Comparison of ENCODE assay signal across 8 cellular contexts in genomic region chr4:170027181-170027829, GRCh38. TPM values are rescaled to one million over a fixed set of nuclear protein-coding genes. Genes with fewer than 3 reads are reported as not detected.
DNase-seq lines count a peak whose midpoint lies in the region; ATAC-seq and TF ChIP-seq lines count a peak whose summit lies in the region.

No MANE protein-coding gene starts in this region.

- peak overlapping the region; percentile 90 for H3K4me3 ChIP-seq in fibroblast of the aortic adventitia (ENCODE audit: low read depth, low read length)

- peak overlapping the region; percentile 87 for H3K27ac ChIP-seq in RWPE1

- no peak for TF ChIP-seq CTCF in RWPE1 (conservative IDR thresholded peaks at IDR 0.05; ENCODE audit: low read depth)
- no peak for TF ChIP-seq CTCF in fibroblast of the aortic adventitia (IDR thresholded peaks at IDR 0.05; ENCODE audit: insufficient read depth, low read length)

- ATAC-seq in GM21786 (IDR thresholded peaks at IDR 0.05; ENCODE audit: unreplicated experiment): peak; percentile 67
- peak; percentile 56 to 70 for ATAC-seq in naive thymus-derived CD8-positive, alpha-beta T cell
- peak; percentile 75 for ATAC-seq in stimulated activated effector memory CD8-positive, alpha-beta T cell treated with anti-CD3 and anti-CD28 coated beads, Interleukin-12 subunit alpha, Interleukin-12 subunit beta, amount 100 ng/mL, for 72 hours

- peak; percentile 96 for DNase-seq in DMS53 (lab: John Stamatoyannopoulos, UW)
- DNase-seq in KBM-7: peak; percentile 94
- peak; percentile 93 for DNase-seq in RWPE1 (ENCODE audit: low spot score)
- DNase-seq in activated effector memory CD4-positive, alpha-beta T cell treated with anti-CD3 and anti-CD28 coated beads, Interleukin-2, amount 50 U/mL, for 16 hours: peak; percentile 95
- peak; percentile 99 for DNase-seq in fibroblast of the aortic adventitia (ENCODE audit: low read depth)
- peak; percentile 78 to 96 (median 86) for DNase-seq in naive thymus-derived CD8-positive, alpha-beta T cell
- DNase-seq in stimulated activated effector memory CD8-positive, alpha-beta T cell treated with anti-CD3 and anti-CD28 coated beads, Interleukin-12 subunit alpha, Interleukin-12 subunit beta, amount 100 ng/mL, for 72 hours (ENCODE audit: low spot score in 2 of 2): peak; percentile 82 to 94

- peaks cover 5 to 15% (median 10%) of the 10 kb centered on the region in 5 donors for H3K27me3 Mint-ChIP-seq in naive thymus-derived CD8-positive, alpha-beta T cell

- peak overlapping the region; percentile 83 to 96 (median 93) for H3K4me3 Mint-ChIP-seq in naive thymus-derived CD8-positive, alpha-beta T cell
- peak overlapping the region; percentile 83 for H3K4me3 Mint-ChIP-seq in stimulated activated effector memory CD8-positive, alpha-beta T cell treated with anti-CD3 and anti-CD28 coated beads, Interleukin-12 subunit alpha, Interleukin-12 subunit beta, amount 100 ng/mL, for 72 hours

- POLR2A ChIA-PET in RWPE1 (lab: Yijun Ruan, JAX; ENCODE audit: low non-redundant PET): no interaction called here
- POLR2A ChIA-PET in naive thymus-derived CD8-positive, alpha-beta T cell (lab: Charles Lee): interaction anchor here (0.5 to 1.6 kb wide), 7 partner anchors 296 to 1547 kb away, joined by 3 to 4 read pairs (median 3); partner anchors contain the start of genes CLCN3, DDX60L and NEK1

- CTCF ChIA-PET in RWPE1 (lab: Yijun Ruan, JAX): interaction anchor here (0.7 to 1.1 kb wide), 2 partner anchors 20 to 224 kb away, joined by 3 read pairs; no protein-coding TSS in a partner anchor

- H3K27ac Mint-ChIP-seq in naive thymus-derived CD8-positive, alpha-beta T cell: peak overlapping the region in 9 of 10 donors; percentile 48 to 92 (median 79)
- peak overlapping the region; percentile 79 for H3K27ac Mint-ChIP-seq in stimulated activated effector memory CD8-positive, alpha-beta T cell treated with anti-CD3 and anti-CD28 coated beads, Interleukin-12 subunit alpha, Interleukin-12 subunit beta, amount 100 ng/mL, for 72 hours

- in situ Hi-C loops in KBM-7 (cut with MboI; ENCODE audit: low pct_unique_long_range_greater_than_20kb, low sequenced_read_pairs): loop anchor here (25.0 kb wide), 2 partner anchors 215 to 390 kb away; no protein-coding TSS in a partner anchor

- H3K4me1 Mint-ChIP-seq in naive thymus-derived CD8-positive, alpha-beta T cell: peaks cover 7 to 17% (median 12%) of the 10 kb centered on the region in 4 donors
- H3K4me1 Mint-ChIP-seq in stimulated activated effector memory CD8-positive, alpha-beta T cell treated with anti-CD3 and anti-CD28 coated beads, Interleukin-12 subunit alpha, Interleukin-12 subunit beta, amount 100 ng/mL, for 72 hours: peaks cover 11% of the 10 kb centered on the region

- no peaks in the 10 kb centered on the region for H3K9me3 Mint-ChIP-seq in naive thymus-derived CD8-positive, alpha-beta T cell
- H3K9me3 Mint-ChIP-seq in stimulated activated effector memory CD8-positive, alpha-beta T cell treated with anti-CD3 and anti-CD28 coated beads, Interleukin-12 subunit alpha, Interleukin-12 subunit beta, amount 100 ng/mL, for 72 hours: no peaks in the 10 kb centered on the region

- no peaks in the 10 kb centered on the region for H3K36me3 Mint-ChIP-seq in naive thymus-derived CD8-positive, alpha-beta T cell
- H3K36me3 Mint-ChIP-seq in stimulated activated effector memory CD8-positive, alpha-beta T cell treated with anti-CD3 and anti-CD28 coated beads, Interleukin-12 subunit alpha, Interleukin-12 subunit beta, amount 100 ng/mL, for 72 hours: peaks cover 7% of the 10 kb centered on the region

RNA-seq across cellular contexts. Expression of gene MFAP3L, which starts 1.1 kb away (rescaled TPM):
- total RNA-seq in fibroblast of the aortic adventitia (ENCODE audit: low replicate concordance): 0.82 and 3.3 TPM in 2 replicates
- 1 to 10 TPM; 3.0 to 4.0 TPM for total RNA-seq in naive thymus-derived CD8-positive, alpha-beta T cell
- under 1 TPM in 2 of 3 donors, not detected in 1; 0.14 to 0.31 TPM for polyA plus RNA-seq in naive thymus-derived CD8-positive, alpha-beta T cell

Comparison
In these comparisons a context has a peak if more than half of its experiments do, and no peak if none do; other contexts are left out.
1. Peak in every context shown above with its lines: DNase-seq, ATAC-seq, H3K4me3 ChIP-seq and H3K27ac ChIP-seq.